Comparison of ENCODE assay signal across 8 cellular contexts in genomic region chr3:44511238-44511567, GRCh38. TPM values are rescaled to one million over a fixed set of nuclear protein-coding genes. Genes with fewer than 3 reads are reported as not detected.
DNase-seq lines count a peak whose midpoint lies in the region; ATAC-seq and TF ChIP-seq lines count a peak whose summit lies in the region.

No MANE protein-coding gene starts in this region.

- CTCF ChIA-PET in activated naive CD4-positive, alpha-beta T cell treated with anti-CD3 and anti-CD28 coated beads for 36 hours (lab: Charles Lee) = interaction anchor here (1.1 to 1.6 kb wide), 2 partner anchors 22 to 71 kb away, joined by 3 to 4 read pairs; no protein-coding TSS in a partner anchor

- H3K27ac ChIP-seq in ascending aorta = peak overlapping the region; percentile 89 to 94
- peak overlapping the region; percentile 66 to 89 (median 77) for H3K27ac ChIP-seq in right lobe of liver
- H3K27ac ChIP-seq in transverse colon = peak overlapping the region; percentile 89 to 96 (median 92)

- peak overlapping the region; percentile 93 for H3K27ac Mint-ChIP-seq in activated naive CD4-positive, alpha-beta T cell treated with anti-CD3 and anti-CD28 coated beads for 36 hours

- TF ChIP-seq CTCF in ascending aorta (IDR thresholded peaks at IDR 0.05) (no peak), right lobe of liver (IDR thresholded peaks at IDR 0.05) (no peak), transverse colon (IDR thresholded peaks at IDR 0.05) (no peak)

- intact Hi-C loops in activated naive CD4-positive, alpha-beta T cell treated with anti-CD3 and anti-CD28 coated beads for 36 hours (cut with micrococcal nuclease) = loop anchor here (1.0 kb wide), 2 partner anchors 71 to 188 kb away; no protein-coding TSS in a partner anchor
- intact Hi-C loops in ascending aorta (cut with DNase I) = loop anchor here (2.0 kb wide), 2 partner anchors 114 to 188 kb away; partner anchors contain the start of gene ZNF197
- intact Hi-C loops in right lobe of liver (cut with DNase I) = no loop called here
- intact Hi-C loops in transverse colon (cut with DNase I; ENCODE audit: low total_unique reads) = loop anchor here (5.0 to 10.0 kb wide), 2 partner anchors 34 to 254 kb away; partner anchors contain the start of genes KIAA1143, KIF15 and ZNF445

- H3K4me3 Mint-ChIP-seq in activated naive CD4-positive, alpha-beta T cell treated with anti-CD3 and anti-CD28 coated beads for 36 hours = peak overlapping the region; percentile 92

- no peak for DNase-seq in activated naive CD4-positive, alpha-beta T cell treated with anti-CD3 and anti-CD28 coated beads for 36 hours
- DNase-seq in activated naive CD4-positive, alpha-beta T cell treated with Interleukin-2 at 50 U/mL for 16 hours = no peak
- DNase-seq in ascending aorta (ENCODE audit: low spot score in 2 of 2) (no peak), right lobe of liver (no peak), transverse colon (no peak), glomerular visceral epithelial cell (ENCODE audit: extremely low spot score) (no peak)
- DNase-seq in stimulated activated CD4-positive, alpha-beta T cell treated with anti-CD3 and anti-CD28 coated beads, Interleukin-4, amount 100 ng/mL, for 1 hour = no peak

- H3K36me3 ChIP-seq in ascending aorta (peaks cover 0 to 5% of the 10 kb centered on the region in 2 donors), right lobe of liver (no peaks in the 10 kb centered on the region), transverse colon (no peaks in the 10 kb centered on the region)

- peaks cover 15% of the 10 kb centered on the region for H3K36me3 Mint-ChIP-seq in activated naive CD4-positive, alpha-beta T cell treated with anti-CD3 and anti-CD28 coated beads for 36 hours (ENCODE audit: low read depth)

- TF ChIP-seq POLR2A in right lobe of liver (IDR thresholded peaks at IDR 0.05) (no peak), transverse colon (IDR thresholded peaks at IDR 0.05) (no peak)

- H3K4me3 ChIP-seq in ascending aorta (peak overlapping the region; percentile 96), right lobe of liver (peak overlapping the region; percentile 88 to 99 (median 97)), transverse colon (peak overlapping the region; percentile 57 to 97 (median 92))

- ATAC-seq in right lobe of liver = peak in 3 of 4 donors; percentile 9 to 42 (median 13)
- ATAC-seq in GM19452 (IDR thresholded peaks at IDR 0.05; ENCODE audit: unreplicated experiment) = no peak

- peaks cover 0 to 11% of the 10 kb centered on the region in 2 donors for H3K4me1 ChIP-seq in ascending aorta
- H3K4me1 ChIP-seq in right lobe of liver = peaks cover 0 to 5% (median 2%) of the 10 kb centered on the region in 4 donors
- H3K4me1 ChIP-seq in transverse colon = peaks cover 6 to 27% (median 15%) of the 10 kb centered on the region in 4 donors

- in situ Hi-C loops in transverse colon (cut with MboI; ENCODE audit: low pct_ligation_motif_present in 1 of 4, low pct_unique_long_range_greater_than_20kb in 1 of 4, low sequenced_read_pairs in 3 of 4) = no loop called here

- H3K27me3 Mint-ChIP-seq in activated naive CD4-positive, alpha-beta T cell treated with anti-CD3 and anti-CD28 coated beads for 36 hours (ENCODE audit: low read depth) = no peaks in the 10 kb centered on the region

- no peaks in the 10 kb centered on the region for H3K9me3 ChIP-seq in ascending aorta
- no peaks in the 10 kb centered on the region for H3K9me3 ChIP-seq in right lobe of liver
- no peaks in the 10 kb centered on the region for H3K9me3 ChIP-seq in transverse colon

- peaks cover 5% of the 10 kb centered on the region for H3K9me3 Mint-ChIP-seq in activated naive CD4-positive, alpha-beta T cell treated with anti-CD3 and anti-CD28 coated beads for 36 hours

- TF ChIP-seq EP300 in transverse colon (IDR thresholded peaks at IDR 0.05; ENCODE audit: low read depth) = no peak

- WGBS in right lobe of liver (ENCODE audit: insufficient coverage, low coverage, low lambda C conversion rate, missing lambda C conversion rate) = 28% methylated on average over 4 of the region's 4 CpGs
- 18 to 25% methylated on average over 4 of the region's 4 CpGs for WGBS in transverse colon (ENCODE audit: low coverage in 1 of 2), 2 donors

- H3K4me1 Mint-ChIP-seq in activated naive CD4-positive, alpha-beta T cell treated with anti-CD3 and anti-CD28 coated beads for 36 hours (ENCODE audit: low read depth) = peaks cover 28% of the 10 kb centered on the region

- H3K27me3 ChIP-seq in ascending aorta (no peaks in the 10 kb centered on the region), right lobe of liver (no peaks in the 10 kb centered on the region), transverse colon (no peaks in the 10 kb centered on the region)

RNA-seq across cellular contexts. Expression of gene ZNF445, which starts 33.7 kb away (rescaled TPM):
- 10 to 100 TPM; 19.0 TPM for total RNA-seq in activated naive CD4-positive, alpha-beta T cell treated with anti-CD3 and anti-CD28 coated beads for 36 hours
- total RNA-seq in ascending aorta (6.6 TPM), right lobe of liver (10 to 100 TPM in 1 of 6 experiments, 1 to 10 TPM in 5; 3.2 to 10.1 (median 8.9) TPM), transverse colon (10 to 100 TPM in 1 of 4 donors, 1 to 10 TPM in 3; 6.8 to 12.7 (median 8.6) TPM)

RNA-seq across cellular contexts. Expression of gene ZKSCAN7, which starts 43.8 kb away (rescaled TPM):
- total RNA-seq in activated naive CD4-positive, alpha-beta T cell treated with anti-CD3 and anti-CD28 coated beads for 36 hours = 1 to 10 TPM; 1.5 to 1.7 TPM
- total RNA-seq in ascending aorta = not detected
- total RNA-seq in right lobe of liver = 1 to 10 TPM; 1.2 to 2.5 (median 1.4) TPM
- total RNA-seq in transverse colon = 1 to 10 TPM in 2 of 4 donors, under 1 TPM in 2; 0.37 to 3.2 (median 1.0) TPM

Comparison
In these comparisons a context has a peak if more than half of its experiments do, and no peak if none do; other contexts are left out.
1. intact Hi-C loops: an anchor here in activated naive CD4-positive, alpha-beta T cell treated with anti-CD3 and anti-CD28 coated beads for 36 hours (1.0 kb wide), ascending aorta (2.0 kb wide) and transverse colon (5.0 to 10.0 kb wide); none called in right lobe of liver.